37 cellular contexts compared by ENCODE assay signal in genomic region chr10:92418221-92418620, GRCh38.
A peak's percentile ranks its signal among the peaks of the same experiment; 100 is the strongest.
DNase-seq lines count a peak whose midpoint lies in the region; FAIRE-seq and TF ChIP-seq lines count a peak whose summit lies in the region.
"Had no signal": no experiment of that assay in that cellular context is flagged by ENCODE, and none has a peak within 500 bp of the region (broad histone marks: within the 10 kb centered on the region; RNA-seq: fewer than 3 reads in every experiment).

No MANE protein-coding gene starts in this region.

- TF ChIP-seq CTCF in choroid plexus epithelial cell (conservative IDR thresholded peaks at IDR 0.05; ENCODE audit: low read depth, low read length) (no peak), retinal pigment epithelial cell (conservative IDR thresholded peaks at IDR 0.05; ENCODE audit: low read depth, low read length) (no peak), type B pancreatic cell (conservative IDR thresholded peaks at IDR 0.05) (no peak), endodermal cell (conservative IDR thresholded peaks at IDR 0.05) (no peak)

- DNase-seq in choroid plexus epithelial cell (ENCODE audit: low read depth), result peak; percentile 19
- DNase-seq in iris pigment epithelial cell (ENCODE audit: low read depth), result peak; percentile 30
- DNase-seq in retinal pigment epithelial cell (ENCODE audit: low read depth), result peak; percentile 58
- no peak for DNase-seq in type B pancreatic cell (ENCODE audit: extremely low spot score, unreplicated experiment)
- no peak for DNase-seq in activated CD4-positive, alpha-beta T cell treated with anti-CD3 and anti-CD28 coated beads, Interleukin-2, amount 10 ng/mL, durations not matched to agents 7 days and 5 days
- no peak for DNase-seq in GM19239 (ENCODE audit: insufficient read length, low spot score)
- no peak for DNase-seq in activated CD4-positive, alpha-beta T cell treated with anti-CD3 and anti-CD28 coated beads for 1 hour
- no peak for DNase-seq in endodermal cell
- DNase-seq: 8988T; ACHN; AML-193; BE2C; C1 segment of cervical spinal cord; Caco-2; Calu3; CD4-positive, alpha-beta memory T cell; CD4-positive, alpha-beta T cell; CD4-positive, CD25-positive, alpha-beta regulatory T cell; CD8-positive, alpha-beta memory T cell; CD8-positive, alpha-beta T cell; COR-L47; DMS 273 treated with DMSO at 0.1 percent for 48 hours; DMS153; DMS53; DMS79; DMS79 treated with DMSO at 0.1 percent for 48 hours; DND-41; EL had no signal

- no peaks in the 10 kb centered on the region for H3K36me3 ChIP-seq in endodermal cell (ENCODE audit: control insufficient read depth, insufficient read depth, low read length)
- H3K36me3 ChIP-seq: BE2C; BLaER1; BLaER1 treated with 17β-estradiol and CSF1 and Interleukin-3, amounts not matched to agents 10 nM and 100 nM had no signal

- H3K27me3 ChIP-seq in endodermal cell (ENCODE audit: control insufficient read depth, insufficient read depth, low read length, poor library complexity, severe bottlenecking), result peaks cover 15% of the 10 kb centered on the region
- H3K27me3 ChIP-seq: BE2C; BLaER1; BLaER1 treated with 17β-estradiol and CSF1 and Interleukin-3, amounts not matched to agents 10 nM and 100 nM had no signal

- H3K36me3 Mint-ChIP-seq in type B pancreatic cell (no peaks in the 10 kb centered on the region), endodermal cell (ENCODE audit: low read depth) (no peaks in the 10 kb centered on the region)
- H3K36me3 Mint-ChIP-seq in activated CD4-positive, alpha-beta T cell treated with anti-CD3 and anti-CD28 coated beads, Interleukin-2, amount 10 ng/mL, durations not matched to agents 7 days and 5 days (ENCODE audit: low read depth), result peaks cover 5% of the 10 kb centered on the region
- H3K36me3 Mint-ChIP-seq: CD14-positive monocyte; CD4-positive, CD25-positive, alpha-beta regulatory T cell; CD8-positive, alpha-beta T cell had no signal

- H3K4me3 ChIP-seq in choroid plexus epithelial cell (ENCODE audit: low read depth, low read length), result no peak overlapping the region
- H3K4me3 ChIP-seq in retinal pigment epithelial cell (ENCODE audit: low read length), result no peak overlapping the region
- no peak overlapping the region for H3K4me3 ChIP-seq in endodermal cell (ENCODE audit: low read length)
- H3K4me3 ChIP-seq: A549; BLaER1; BLaER1 treated with 17β-estradiol and CSF1 and Interleukin-3, amounts not matched to agents 10 nM and 100 nM had no signal

- peak overlapping the region; percentile 59 for H3K27ac Mint-ChIP-seq in type B pancreatic cell
- H3K27ac Mint-ChIP-seq in activated CD4-positive, alpha-beta T cell treated with anti-CD3 and anti-CD28 coated beads, Interleukin-2, amount 10 ng/mL, durations not matched to agents 7 days and 5 days, result no peak overlapping the region
- no peak overlapping the region for H3K27ac Mint-ChIP-seq in endodermal cell
- H3K27ac Mint-ChIP-seq: B cell; CD14-positive monocyte; CD4-positive, alpha-beta memory T cell; CD4-positive, alpha-beta T cell; CD4-positive, CD25-positive, alpha-beta regulatory T cell; CD8-positive, alpha-beta T cell had no signal

- no peak overlapping the region for H3K4me3 Mint-ChIP-seq in type B pancreatic cell
- no peak overlapping the region for H3K4me3 Mint-ChIP-seq in activated CD4-positive, alpha-beta T cell treated with anti-CD3 and anti-CD28 coated beads, Interleukin-2, amount 10 ng/mL, durations not matched to agents 7 days and 5 days
- no peak overlapping the region for H3K4me3 Mint-ChIP-seq in endodermal cell
- H3K4me3 Mint-ChIP-seq: B cell; CD14-positive monocyte; CD4-positive, alpha-beta memory T cell; CD4-positive, alpha-beta T cell; CD4-positive, CD25-positive, alpha-beta regulatory T cell; CD8-positive, alpha-beta memory T cell; CD8-positive, alpha-beta T cell had no signal

- H3K9me3 Mint-ChIP-seq in type B pancreatic cell (no peaks in the 10 kb centered on the region), endodermal cell (peaks cover 19% of the 10 kb centered on the region)
- peaks cover 9% of the 10 kb centered on the region for H3K9me3 Mint-ChIP-seq in activated CD4-positive, alpha-beta T cell treated with anti-CD3 and anti-CD28 coated beads, Interleukin-2, amount 10 ng/mL, durations not matched to agents 7 days and 5 days
- H3K9me3 Mint-ChIP-seq: CD4-positive, alpha-beta T cell had no signal

- H3K27ac ChIP-seq in endodermal cell (ENCODE audit: low read depth, low read length), result no peak overlapping the region
- H3K27ac ChIP-seq: 22Rv1; A549; BLaER1; BLaER1 treated with 17β-estradiol and CSF1 and Interleukin-3, amounts not matched to agents 10 nM and 100 nM; C4-2B had no signal

- WGBS in endodermal cell (ENCODE audit: insufficient coverage in 1 of 2, insufficient read length in 1 of 2), 2 experiments, result 94 to 100% methylated on average over 1 to 2 of the region's 2 CpGs

- peaks cover 13% of the 10 kb centered on the region for H3K9me3 ChIP-seq in endodermal cell (ENCODE audit: control insufficient read depth, low read length)
- H3K9me3 ChIP-seq: A549, BE2C had no signal

- no peaks in the 10 kb centered on the region for H3K4me1 ChIP-seq in endodermal cell (ENCODE audit: control insufficient read depth, insufficient read depth, low read length)
- H3K4me1 ChIP-seq: A549; BE2C; BLaER1 treated with 17β-estradiol and CSF1 and Interleukin-3, amounts not matched to agents 10 nM and 100 nM; Caco-2 had no signal

- H3K4me1 Mint-ChIP-seq in type B pancreatic cell (ENCODE audit: unreplicated experiment), result no peaks in the 10 kb centered on the region
- H3K4me1 Mint-ChIP-seq in activated CD4-positive, alpha-beta T cell treated with anti-CD3 and anti-CD28 coated beads, Interleukin-2, amount 10 ng/mL, durations not matched to agents 7 days and 5 days, result peaks cover 11% of the 10 kb centered on the region
- peaks cover 5% of the 10 kb centered on the region for H3K4me1 Mint-ChIP-seq in endodermal cell

- POLR2A ChIA-PET in activated CD4-positive, alpha-beta T cell treated with anti-CD3 and anti-CD28 coated beads, Interleukin-2, amount 10 ng/mL, durations not matched to agents 7 days and 5 days (lab: Charles Lee), result no interaction called here

- H3K27me3 Mint-ChIP-seq in type B pancreatic cell, result peaks cover 30% of the 10 kb centered on the region
- peaks cover 35% of the 10 kb centered on the region for H3K27me3 Mint-ChIP-seq in activated CD4-positive, alpha-beta T cell treated with anti-CD3 and anti-CD28 coated beads, Interleukin-2, amount 10 ng/mL, durations not matched to agents 7 days and 5 days
- peaks cover 49% of the 10 kb centered on the region for H3K27me3 Mint-ChIP-seq in endodermal cell (ENCODE audit: insufficient read depth)

- CTCF ChIA-PET in activated CD4-positive, alpha-beta T cell treated with anti-CD3 and anti-CD28 coated beads, Interleukin-2, amount 10 ng/mL, durations not matched to agents 7 days and 5 days (lab: Charles Lee), result no interaction called here

- FAIRE-seq in GM19239 (lab: Jason Lieb, UNC), result no peak
- FAIRE-seq: A204.1, A549, D721Med had no signal

- H3K9ac ChIP-seq in endodermal cell (ENCODE audit: extremely low read depth, low read length, poor library complexity, severe bottlenecking), result no peak overlapping the region
- H3K9ac ChIP-seq: BLaER1; BLaER1 treated with 17β-estradiol and CSF1 and Interleukin-3, amounts not matched to agents 10 nM and 100 nM had no signal

Comparison
In these comparisons a context has a peak if more than half of its experiments do, and no peak if none do; other contexts are left out.
1. DNase-seq: peak in choroid plexus epithelial cell (single experiment), iris pigment epithelial cell (single experiment) and retinal pigment epithelial cell (single experiment); none in type B pancreatic cell (single experiment), activated CD4-positive, alpha-beta T cell treated with anti-CD3 and anti-CD28 coated beads, Interleukin-2, amount 10 ng/mL, durations not matched to agents 7 days and 5 days (single experiment), GM19239 (single experiment), activated CD4-positive, alpha-beta T cell treated with anti-CD3 and anti-CD28 coated beads for 1 hour (single experiment) and endodermal cell (single experiment).